ENCODE assay signal across 22 cellular contexts in genomic region chr9:16022228-16022627, GRCh38.
"Had no signal": no experiment of that assay in that cellular context is flagged by ENCODE, and none has a peak within 500 bp of the region (broad histone marks: within the 10 kb centered on the region; RNA-seq: fewer than 3 reads in every experiment).

No MANE protein-coding gene starts in this region.

- DNase-seq: Kasumi-1, MM.1S, NCI-H1048, NCI-H1105, NCI-H1417, NCI-H1436 treated with DMSO at 0.1 percent for 48 hours, NCI-H1694, NCI-H187 treated with DMSO at 0.1 percent for 48 hours, NCI-H2029 treated with DMSO at 0.1 percent for 48 hours, NCI-H2171, NCI-H226, NCI-H446, NCI-H510A, NCI-H524 treated with DMSO at 0.1 percent for 48 hours, NCI-H69, NCI-H774, Right ventricle myocardium superior, RPMI8226, SIG-M5 had no signal

- H3K4me1 Mint-ChIP-seq: IgD-negative memory B cell had no signal

- H3K27ac Mint-ChIP-seq: IgD-negative memory B cell had no signal

- H3K4me3 Mint-ChIP-seq: IgD-negative memory B cell had no signal

- ATAC-seq: HepG2, K562 had no signal

- H3K27me3 Mint-ChIP-seq: IgD-negative memory B cell had no signal
